Comparison of ENCODE assay signal across 8 cellular contexts in genomic region chr1:183590225-183591191, GRCh38. TPM values are rescaled to one million over a fixed set of nuclear protein-coding genes. Genes with fewer than 3 reads are reported as not detected.
DNase-seq lines count a peak whose midpoint lies in the region; ATAC-seq and TF ChIP-seq lines count a peak whose summit lies in the region.

Gene NCF2 (minus strand): TSS chr1:183590459. CDS start chr1:183590329, 130 bp downstream.

- H3K4me3 Mint-ChIP-seq in activated CD4-positive, alpha-beta T cell treated with anti-CD3 and anti-CD28 coated beads, Interleukin-2, amount 10 ng/mL, durations not matched to agents 24 days and 14 days: peak within 1 kb of the TSS; percentile 63

- H3K9me3 Mint-ChIP-seq in activated CD4-positive, alpha-beta T cell treated with anti-CD3 and anti-CD28 coated beads, Interleukin-2, amount 10 ng/mL, durations not matched to agents 24 days and 14 days: no peaks in the 10 kb centered on the region

- TF ChIP-seq POLR2A in sigmoid colon (IDR thresholded peaks at IDR 0.05): no peak

- H3K4me1 Mint-ChIP-seq in activated CD4-positive, alpha-beta T cell treated with anti-CD3 and anti-CD28 coated beads, Interleukin-2, amount 10 ng/mL, durations not matched to agents 24 days and 14 days: peaks cover 44% of the 10 kb centered on the region

- peaks cover 4% of the 10 kb centered on the region; the same call in 1 of the 2 replicates for H3K79me2 ChIP-seq in OCI-LY7 (ENCODE audit: insufficient read depth, low read depth, low read length)

- H3K27me3 ChIP-seq in dorsolateral prefrontal cortex (no peaks in the 10 kb centered on the region), sigmoid colon (no peaks in the 10 kb centered on the region)

- TF ChIP-seq EP300 in sigmoid colon (IDR thresholded peaks at IDR 0.05): no peak

- CTCF ChIA-PET in OCI-LY7 (lab: Charles Lee; ENCODE audit: unreplicated experiment): interaction anchor here (0.9 kb wide), 1 partner anchor 19 kb away, joined by 4 read pairs; no protein-coding TSS in a partner anchor

- ATAC-seq in HG02870 (IDR thresholded peaks at IDR 0.05; ENCODE audit: unreplicated experiment): peak; percentile 79

- H3K36me3 ChIP-seq in OCI-LY7 (ENCODE audit: insufficient read depth, low read length) (no peaks in the 10 kb centered on the region; the same call in 1 of the 2 replicates), sigmoid colon (no peaks in the 10 kb centered on the region)

- H3K4me2 ChIP-seq in OCI-LY7 (ENCODE audit: low read length): peak within 1 kb of the TSS; percentile 88

- H3K4me3 ChIP-seq in OCI-LY7 (ENCODE audit: low read depth, low read length, poor library complexity, severe bottlenecking) (peak within 1 kb of the TSS; percentile 62), dorsolateral prefrontal cortex (peak within 1 kb of the TSS in 22 of 59 donors; percentile 2 to 41 (median 23)), sigmoid colon (peak within 1 kb of the TSS in 2 of 4 donors; percentile 9 to 29)

- intact Hi-C loops in activated CD4-positive, alpha-beta T cell treated with anti-CD3 and anti-CD28 coated beads, Interleukin-2, amount 10 ng/mL, durations not matched to agents 24 days and 14 days (cut with micrococcal nuclease): loop anchor here (1.0 kb wide), 3 partner anchors 10 to 120 kb away; partner anchors contain the start of gene ARPC5
- intact Hi-C loops in OCI-LY7 (cut with micrococcal nuclease; ENCODE audit: unreplicated experiment): loop anchor here (2.0 kb wide), 2 partner anchors 42 to 120 kb away; no protein-coding TSS in a partner anchor
- intact Hi-C loops in dorsolateral prefrontal cortex (cut with DNase I): no loop called here
- intact Hi-C loops in sigmoid colon (cut with DNase I): no loop called here

- peak within 1 kb of the TSS; percentile 75 for H3K27ac Mint-ChIP-seq in activated CD4-positive, alpha-beta T cell treated with anti-CD3 and anti-CD28 coated beads, Interleukin-2, amount 10 ng/mL, durations not matched to agents 24 days and 14 days

- peak; percentile 89 for DNase-seq in activated CD4-positive, alpha-beta T cell treated with anti-CD3 and anti-CD28 coated beads, Interleukin-2, amount 10 ng/mL, durations not matched to agents 24 days and 14 days
- DNase-seq in activated CD4-positive, alpha-beta T cell treated with anti-CD3 and anti-CD28 coated beads for 1 hour: no peak
- DNase-seq in OCI-LY7 (ENCODE audit: low spot score) (peak; percentile 89), dorsolateral prefrontal cortex (no peak), sigmoid colon (no peak), NCI-H446 treated with DMSO at 0.1 percent for 48 hours (lab: John Stamatoyannopoulos, UW) (no peak), NCI-H2171 treated with DMSO at 0.1 percent for 48 hours (lab: John Stamatoyannopoulos, UW) (no peak)

- no peaks in the 10 kb centered on the region for H3K9me2 ChIP-seq in OCI-LY7 (ENCODE audit: insufficient read depth, low read length)

- H4K20me1 ChIP-seq in OCI-LY7 (ENCODE audit: insufficient read depth, low read length): no peaks in the 10 kb centered on the region

- WGBS in sigmoid colon, 2 donors: 67 to 82% methylated on average over 7 of the region's 7 CpGs

- H3K27ac ChIP-seq in OCI-LY7 (ENCODE audit: low read depth, low read length, poor library complexity, severe bottlenecking): peak within 1 kb of the TSS; percentile 95
- H3K27ac ChIP-seq in dorsolateral prefrontal cortex: peak within 1 kb of the TSS in 42 of 59 donors; percentile 7 to 83 (median 60)
- peak within 1 kb of the TSS; percentile 11 to 56 (median 44) for H3K27ac ChIP-seq in sigmoid colon

- H2AFZ ChIP-seq in OCI-LY7 (ENCODE audit: low read length): peak within 1 kb of the TSS; percentile 58

- H3K36me3 Mint-ChIP-seq in activated CD4-positive, alpha-beta T cell treated with anti-CD3 and anti-CD28 coated beads, Interleukin-2, amount 10 ng/mL, durations not matched to agents 24 days and 14 days (ENCODE audit: low read depth): peaks cover 1% of the 10 kb centered on the region

- peaks cover 69% of the 10 kb centered on the region for H3K4me1 ChIP-seq in OCI-LY7 (ENCODE audit: insufficient read depth, low read length, poor library complexity, severe bottlenecking)
- H3K4me1 ChIP-seq in sigmoid colon: peaks cover 0 to 1% (median under 1%) of the 10 kb centered on the region in 4 donors

- H3K27me3 Mint-ChIP-seq in activated CD4-positive, alpha-beta T cell treated with anti-CD3 and anti-CD28 coated beads, Interleukin-2, amount 10 ng/mL, durations not matched to agents 24 days and 14 days: no peaks in the 10 kb centered on the region

- POLR2A ChIA-PET in OCI-LY7 (lab: Charles Lee): interaction anchor here (0.6 to 2.3 kb wide), 7 partner anchors 8 to 280 kb away, joined by 3 to 11 read pairs (median 4); no protein-coding TSS in a partner anchor

- no TSS peak for BruUV-seq in OCI-LY7 (replicated peaks; lab: Mats Ljungman, UMichigan)

- peaks cover 4% of the 10 kb centered on the region; the same call in 1 of the 2 replicates for H3K9me3 ChIP-seq in OCI-LY7 (ENCODE audit: low read length)
- no peaks in the 10 kb centered on the region for H3K9me3 ChIP-seq in sigmoid colon

- TF ChIP-seq CTCF in OCI-LY7 (conservative IDR thresholded peaks at IDR 0.05; ENCODE audit: low read length) (peak; percentile 31; the same call in 1 of the 2 replicates), dorsolateral prefrontal cortex (IDR thresholded peaks at IDR 0.05 in 54 of 56, conservative IDR thresholded peaks at IDR 0.05 in 2 of 56; ENCODE audit: low read depth in 1 of 56, partially characterized antibody in 56 of 56) (no peak), sigmoid colon (IDR thresholded peaks at IDR 0.05) (no peak)

RNA-seq across cellular contexts. Expression of gene NCF2, which starts in this region (rescaled TPM):
- 5.3 and 6.2 TPM in 2 replicates for total RNA-seq in activated CD4-positive, alpha-beta T cell treated with anti-CD3 and anti-CD28 coated beads, Interleukin-2, amount 10 ng/mL, durations not matched to agents 24 days and 14 days
- 4.0 and 5.0 TPM in 2 replicates for total RNA-seq in OCI-LY7 (2014; rRNA removed; shearing (Covaris generic))
- total RNA-seq in OCI-LY7 (2022) (13.5 and 17.4 TPM in 2 replicates), dorsolateral prefrontal cortex (10 to 100 TPM in 3 of 120 experiments, 1 to 10 TPM in 117; 1.1 to 14.5 (median 3.5) TPM), sigmoid colon (10 to 100 TPM in 3 of 4 donors, 1 to 10 TPM in 1; 5.0 to 16.3 (median 12.5) TPM)
- polyA plus RNA-seq in sigmoid colon: 1 to 10 TPM; 6.0 to 9.2 (median 7.0) TPM

Comparison
In these comparisons a context has a peak if more than half of its experiments do, and no peak if none do; other contexts are left out.
1. DNase-seq: peak in activated CD4-positive, alpha-beta T cell treated with anti-CD3 and anti-CD28 coated beads, Interleukin-2, amount 10 ng/mL, durations not matched to agents 24 days and 14 days (single experiment) and OCI-LY7 (single experiment); none in activated CD4-positive, alpha-beta T cell treated with anti-CD3 and anti-CD28 coated beads for 1 hour (single experiment), dorsolateral prefrontal cortex (0 of 10), sigmoid colon (single experiment), NCI-H446 treated with DMSO at 0.1 percent for 48 hours (single experiment) and NCI-H2171 treated with DMSO at 0.1 percent for 48 hours (single experiment).
2. H3K27ac ChIP-seq: peak in every context shown above with its lines; median percentile 95 in OCI-LY7; 60 in dorsolateral prefrontal cortex; 44 in sigmoid colon.
3. intact Hi-C loops: an anchor here in activated CD4-positive, alpha-beta T cell treated with anti-CD3 and anti-CD28 coated beads, Interleukin-2, amount 10 ng/mL, durations not matched to agents 24 days and 14 days (1.0 kb wide) and OCI-LY7 (2.0 kb wide); none called in dorsolateral prefrontal cortex and sigmoid colon.